In the genomic region with DNA sequence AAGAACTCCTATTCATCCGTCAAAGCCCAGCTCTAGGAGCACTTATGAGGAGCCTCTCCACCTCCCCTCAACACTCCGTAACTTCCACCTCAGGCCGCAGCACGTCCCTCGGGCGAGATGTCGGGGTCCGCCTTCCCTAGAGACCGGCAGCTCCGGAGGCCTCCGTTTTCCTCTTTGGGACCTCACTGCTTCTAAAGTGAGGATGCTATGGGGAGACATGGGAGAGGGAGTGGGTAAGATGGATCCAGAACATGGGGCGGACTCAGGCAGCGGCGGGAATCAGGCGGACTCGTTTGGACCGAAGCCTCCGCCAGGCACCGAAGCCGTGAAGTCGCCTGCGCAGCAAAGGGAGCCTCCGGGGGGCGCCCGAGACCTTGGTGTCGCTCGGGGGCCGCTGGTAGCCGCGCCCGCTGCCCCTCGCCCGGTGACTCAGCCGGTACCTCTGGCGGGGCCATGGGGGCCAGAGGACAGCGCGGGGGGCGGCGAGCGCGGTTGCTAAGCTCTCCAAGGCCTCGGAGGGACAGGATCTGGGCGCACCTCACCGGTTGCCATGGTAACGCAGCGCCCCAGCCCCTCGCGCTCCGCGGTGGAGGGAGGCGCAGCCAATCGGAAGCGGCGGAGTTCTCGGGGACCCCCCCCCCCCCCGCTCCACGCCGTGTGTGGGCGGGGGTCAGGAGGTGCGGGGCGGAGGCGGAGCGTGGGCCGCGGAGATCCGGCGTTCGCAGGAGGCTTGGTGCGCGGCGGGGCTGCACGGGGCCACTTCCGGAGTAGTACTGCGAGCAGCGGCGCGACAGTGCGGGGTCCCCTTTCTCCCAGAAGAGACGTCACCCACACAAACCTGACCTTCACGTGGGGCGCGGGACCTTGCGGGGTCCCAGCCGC, we compare ENCODE assay signal across 1 cellular context.
TF ChIP-seq lines count a peak whose summit lies in the region.

No MANE protein-coding gene starts in this region.

TF ChIP-seq in SK-N-SH, 30 proteins besides CTCF, POLR2A, EP300 and RAD21:
- no peak for TF ChIP-seq RFX5 (IDR thresholded peaks at IDR 0.05; ENCODE audit: low read length)
- TF ChIP-seq ELF1 (IDR thresholded peaks at IDR 0.05): no peak
- TF ChIP-seq FOSL2 (IDR thresholded peaks at IDR 0.05; ENCODE audit: borderline replicate concordance, low read depth): no peak
- no peak for TF ChIP-seq NFIC (IDR thresholded peaks at IDR 0.05; ENCODE audit: borderline replicate concordance)
- no peak for TF ChIP-seq SIN3A (IDR thresholded peaks at IDR 0.05; ENCODE audit: borderline replicate concordance, low read depth, low read length)
- peak; percentile 32; the same call in 1 of the 2 replicates for TF ChIP-seq SMC3 (IDR thresholded peaks at IDR 0.05; ENCODE audit: low read depth, low read length)
TF ChIP-seq in SK-N-SH: peak in this region for 1.
